Comparison of ENCODE assay signal across 11 cellular contexts in genomic region chr3:117018622-117019021, GRCh38.
"Had no signal": no experiment of that assay in that cellular context is flagged by ENCODE, and none has a peak within 500 bp of the region (broad histone marks: within the 10 kb centered on the region; RNA-seq: fewer than 3 reads in every experiment).

No MANE protein-coding gene starts in this region.

- H3K9me3 ChIP-seq: body of pancreas, gastrocnemius medialis, mucosa of descending colon, psoas muscle, spleen, thyroid gland, uterus had no signal

- H3K27ac ChIP-seq: body of pancreas, gastrocnemius medialis, psoas muscle, SK-N-MC, spleen, thyroid gland, uterus had no signal

- H3K27me3 ChIP-seq: body of pancreas, gastrocnemius medialis, thyroid gland, uterus had no signal

- H3K4me1 ChIP-seq: body of pancreas, gastrocnemius medialis, psoas muscle, thyroid gland, uterus had no signal

- H3K4me3 ChIP-seq: body of pancreas, gastrocnemius medialis, mucosa of descending colon, psoas muscle, SK-N-MC, spleen, thyroid gland, uterus had no signal

- ATAC-seq: effector memory CD8-positive, alpha-beta T cell had no signal

- H3K36me3 ChIP-seq: gastrocnemius medialis, spleen, thyroid gland, uterus had no signal

- DNase-seq: activated CD8-positive, alpha-beta memory T cell treated with anti-CD3 and anti-CD28 coated beads, Interleukin-2, amount 50 U/mL, for 48 hours; effector memory CD8-positive, alpha-beta T cell; spleen; T-helper 17 cell had no signal
